ENCODE assay signal across 30 cellular contexts in the genomic region with DNA sequence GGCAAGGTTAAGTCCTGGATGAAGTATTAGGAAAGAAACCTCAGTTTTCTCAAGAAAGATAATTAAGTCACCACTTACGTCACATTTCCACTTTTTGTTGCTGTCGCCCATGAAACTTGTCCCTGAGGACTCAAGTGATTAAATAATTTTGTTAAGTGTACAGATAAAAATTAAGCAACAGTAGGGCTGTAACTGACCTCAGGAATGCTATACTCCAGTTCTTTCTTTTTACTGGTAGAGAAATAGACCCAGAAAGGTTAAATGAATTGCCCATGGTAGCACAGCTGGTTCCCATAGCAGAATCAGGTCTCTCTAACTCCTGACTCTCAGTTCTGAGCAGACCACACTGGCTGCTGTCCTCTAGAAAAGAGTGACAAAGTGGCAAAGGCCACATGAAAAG. TPM values are rescaled to one million over a fixed set of nuclear protein-coding genes. Genes with fewer than 3 reads are reported as not detected.
DNase-seq lines count a peak whose midpoint lies in the region; ATAC-seq and TF ChIP-seq lines count a peak whose summit lies in the region.
"Had no signal": no experiment of that assay in that cellular context is flagged by ENCODE, and none has a peak within 500 bp of the region (broad histone marks: within the 10 kb centered on the region; RNA-seq: fewer than 3 reads in every experiment).

No MANE protein-coding gene starts in this region.

- no peak overlapping the region for H3K4me3 ChIP-seq in lung
- H3K4me3 ChIP-seq in thyroid gland (replicated peaks in 1 of 3): no peak overlapping the region
- H3K4me3 ChIP-seq: SJCRH30, upper lobe of left lung had no signal

- intact Hi-C loops in Right ventricle myocardium superior (cut with DNase I) (no loop called here), thyroid gland (cut with DNase I) (no loop called here)

- H3K27ac ChIP-seq in lung (ENCODE audit: low read depth in 1 of 2, low read length in 1 of 2) (peak overlapping the region in 1 of 2 donors; percentile 37), thyroid gland (peak overlapping the region in 2 of 3 donors; percentile 75 to 87)
- H3K27ac ChIP-seq: 22Rv1, SJCRH30, WERI-Rb-1 had no signal

- no peak for TF ChIP-seq CTCF in lung (IDR thresholded peaks at IDR 0.05; ENCODE audit: control extremely low read depth, extremely low read depth)
- TF ChIP-seq CTCF in thyroid gland (IDR thresholded peaks at IDR 0.05): no peak

- H3K36me3 ChIP-seq in lung (ENCODE audit: control insufficient read depth in 2 of 2, insufficient read depth in 2 of 2, low read length in 2 of 2): no peaks in the 10 kb centered on the region
- no peaks in the 10 kb centered on the region for H3K36me3 ChIP-seq in thyroid gland
- H3K36me3 ChIP-seq: SJCRH30, upper lobe of left lung, WERI-Rb-1 had no signal

- 55 to 67% methylated on average over 2 of the region's 2 CpGs for WGBS in lung, 2 donors
- 85 to 92% methylated on average over 2 of the region's 2 CpGs for WGBS in thyroid gland, 2 donors

- peak; percentile 33 for ATAC-seq in Right ventricle myocardium superior (ENCODE audit: poor library complexity)
- peak; percentile 61 for ATAC-seq in lung (ENCODE audit: insufficient read depth, low FRiP score)
- ATAC-seq: esophagus mucosa; HCT116; stimulated activated memory B cell treated with anti-CD40 and anti-IgM and Interleukin-4, amounts not matched to agents 10 μg/mL and 1 μg/mL and 100 μg/mL, for 72 hours had no signal

- DNase-seq in NOMO-1 treated with DMSO at 0.1 percent for 48 hours (lab: John Stamatoyannopoulos, UW; ENCODE audit: unreplicated experiment): peak; percentile 8
- no peak for DNase-seq in NOMO-1 (lab: John Stamatoyannopoulos, UW; ENCODE audit: unreplicated experiment in 2 of 2)
- DNase-seq in Right ventricle myocardium superior: no peak
- DNase-seq in lung (ENCODE audit: low spot score): no peak
- DNase-seq in thyroid gland: no peak
- DNase-seq in foreskin melanocyte: no peak
- DNase-seq in erythroblast (lab: John Stamatoyannopoulos, UW): no peak
- no peak for DNase-seq in occipital lobe (lab: John Stamatoyannopoulos, UW)
- DNase-seq: activated CD4-positive, alpha-beta T cell treated with anti-CD3 and anti-CD28 coated beads for 4 hours; aorta; Calu3; dermis blood vessel endothelial cell; DMS79; endodermal cell; immature natural killer cell; NCI-H1436; NCI-H2107; NCI-H446; NCI-H748 treated with DMSO at 0.1 percent for 48 hours; SJCRH30; SW 1271; T1000; upper lobe of left lung; WERI-Rb-1 had no signal

- H3K9me3 ChIP-seq in lung (ENCODE audit: control insufficient read depth in 2 of 2, insufficient read depth in 1 of 2, low read length in 1 of 2) (peaks cover 0 to 2% of the 10 kb centered on the region in 2 donors), thyroid gland (no peaks in the 10 kb centered on the region)
- H3K9me3 ChIP-seq: SJCRH30 had no signal

- no peaks in the 10 kb centered on the region for H3K27me3 ChIP-seq in lung (ENCODE audit: control insufficient read depth, insufficient read depth)
- H3K27me3 ChIP-seq in thyroid gland: no peaks in the 10 kb centered on the region
- H3K27me3 ChIP-seq: SJCRH30, upper lobe of left lung had no signal

- TF ChIP-seq POLR2A in thyroid gland (IDR thresholded peaks at IDR 0.05) (no peak), erythroblast (IDR thresholded peaks at IDR 0.05; ENCODE audit: low read length) (no peak)

- H3K4me1 ChIP-seq in lung (ENCODE audit: control insufficient read depth in 2 of 2, insufficient read depth in 2 of 2, low read length in 2 of 2) (peaks cover 4 to 34% of the 10 kb centered on the region in 2 donors), thyroid gland (peaks cover 43 to 55% of the 10 kb centered on the region in 2 donors)

RNA-seq across cellular contexts. Expression of gene CLIC5, which starts 54.5 kb away (rescaled TPM):
- total RNA-seq in Right ventricle myocardium superior: 279 TPM
- 10 to 100 TPM; 65.4 to 92.3 TPM for total RNA-seq in lung
- 10 to 100 TPM; 14.8 to 16.0 TPM for polyA plus RNA-seq in lung
- 10 to 100 TPM; 10.5 to 15.5 (median 11.7) TPM for total RNA-seq in thyroid gland
- total RNA-seq in occipital lobe: 0.47 TPM
- total RNA-seq: LHCN-M2 had no signal
- polyA plus RNA-seq: CD14-positive monocyte had no signal

Comparison
In these comparisons a context has a peak if more than half of its experiments do, and no peak if none do; other contexts are left out.
1. RNA of gene CLIC5, which starts 54.5 kb away (total RNA-seq): 279 TPM in Right ventricle myocardium superior (single experiment) and 65.4 to 92.3 TPM in lung; 10.5 to 15.5 TPM in thyroid gland and 0.47 TPM in occipital lobe (single experiment); every median in the first group is over 4 times any median in the second.